ENCODE assay signal across 17 cellular contexts in genomic region chr3:169634618-169635236, GRCh38. TPM values are rescaled to one million over a fixed set of nuclear protein-coding genes. Genes with fewer than 3 reads are reported as not detected.
A peak's percentile ranks its signal among the peaks of the same experiment; 100 is the strongest.
DNase-seq lines count a peak whose midpoint lies in the region; ATAC-seq, FAIRE-seq and TF ChIP-seq lines count a peak whose summit lies in the region.
"Had no signal": no experiment of that assay in that cellular context is flagged by ENCODE, and none has a peak within 500 bp of the region (broad histone marks: within the 10 kb centered on the region; RNA-seq: fewer than 3 reads in every experiment).

No MANE protein-coding gene starts in this region.

- ATAC-seq in RWPE2 (ENCODE audit: low read depth) (peak; percentile 58; the same call in 1 of the 3 replicates), right cardiac atrium (peak; percentile 52 to 73)
- ATAC-seq: activated CD8-positive, alpha-beta T cell treated with anti-CD3 and anti-CD28 coated beads, Interleukin-2, amount 10 ng/mL, durations not matched to agents 7 days and 5 days; gastrocnemius medialis had no signal

- intact Hi-C loops in right cardiac atrium (cut with DNase I) = no loop called here

- H3K4me3 ChIP-seq in RWPE2 (ENCODE audit: severe bottlenecking) (no peak overlapping the region), right cardiac atrium (ENCODE audit: low read length) (no peak overlapping the region)
- H3K4me3 ChIP-seq: gastrocnemius medialis, ovary, thoracic aorta had no signal

- H3K4me1 ChIP-seq in RWPE2 (ENCODE audit: insufficient read depth, poor library complexity, severe bottlenecking) (peaks cover 7% of the 10 kb centered on the region), right cardiac atrium (ENCODE audit: control insufficient read depth, insufficient read depth, low read length) (peaks cover 6% of the 10 kb centered on the region)
- H3K4me1 ChIP-seq: gastrocnemius medialis had no signal

- TF ChIP-seq POLR2A in GM12892 (IDR thresholded peaks at IDR 0.05; ENCODE audit: low read depth, low read length) = no peak

- H3K27me3 ChIP-seq in RWPE2 (ENCODE audit: insufficient read depth, poor library complexity, severe bottlenecking) (no peaks in the 10 kb centered on the region), right cardiac atrium (ENCODE audit: control insufficient read depth, insufficient read depth) (no peaks in the 10 kb centered on the region)
- H3K27me3 ChIP-seq: gastrocnemius medialis, ovary had no signal

- no peak for FAIRE-seq in GM12892 (lab: Jason Lieb, UNC)

- no peak for TF ChIP-seq CTCF in RWPE2 (IDR thresholded peaks at IDR 0.05; ENCODE audit: poor library complexity, severe bottlenecking)

- WGBS in right cardiac atrium = 73% methylated on average over 7 of the region's 7 CpGs

- TF ChIP-seq EP300 in Ishikawa (IDR thresholded peaks at IDR 0.05; ENCODE audit: borderline replicate concordance) = no peak

- TF ChIP-seq RAD21 in Ishikawa (IDR thresholded peaks at IDR 0.05; ENCODE audit: low read depth) = no peak

- DNase-seq in A172 (ENCODE audit: low spot score) (peak; percentile 9), RWPE2 (ENCODE audit: low spot score) (no peak), right cardiac atrium (peak; percentile 39 to 76 (median 54)), T1000 (lab: John Stamatoyannopoulos, UW) (no peak), SHP77 treated with DMSO at 0.1 percent for 48 hours (lab: John Stamatoyannopoulos, UW) (no peak), GM12892 (ENCODE audit: insufficient read length) (no peak), NOMO-1 treated with dmso at 0.1 percent for 144 hours (lab: John Stamatoyannopoulos, UW; ENCODE audit: unreplicated experiment) (no peak)
- DNase-seq: activated CD8-positive, alpha-beta T cell treated with anti-CD3 and anti-CD28 coated beads, Interleukin-2, amount 10 ng/mL, durations not matched to agents 7 days and 5 days; activated effector memory CD4-positive, alpha-beta T cell treated with Interleukin-2 at 50 U/mL for 16 hours; effector CD4-positive, alpha-beta T cell; gastrocnemius medialis; immature natural killer cell; NCI-H524 treated with DMSO at 0.1 percent for 48 hours; ovary; stimulated activated CD4-positive, alpha-beta T cell treated with anti-CD3 and anti-CD28 coated beads, Interleukin-15, amount 100 ng/mL, for 24 hours had no signal

- H3K36me3 ChIP-seq in RWPE2 (ENCODE audit: low read depth) = no peaks in the 10 kb centered on the region
- H3K36me3 ChIP-seq: gastrocnemius medialis, ovary, thoracic aorta had no signal

- H3K27ac ChIP-seq in RWPE2 (ENCODE audit: poor library complexity, severe bottlenecking) (no peak overlapping the region), right cardiac atrium (ENCODE audit: low read length) (no peak overlapping the region)
- H3K27ac ChIP-seq: ovary, thoracic aorta had no signal

- H3K9me3 ChIP-seq in RWPE2 (ENCODE audit: severe bottlenecking) (no peaks in the 10 kb centered on the region), right cardiac atrium (ENCODE audit: control insufficient read depth, low read length) (no peaks in the 10 kb centered on the region)
- H3K9me3 ChIP-seq: gastrocnemius medialis, ovary, thoracic aorta had no signal

TF ChIP-seq in Ishikawa, 13 proteins besides CTCF, POLR2A, EP300 and RAD21:
- no peak for TF ChIP-seq CEBPB (IDR thresholded peaks at IDR 0.05)
- TF ChIP-seq FOXM1 (IDR thresholded peaks at IDR 0.05; ENCODE audit: borderline replicate concordance, low read depth) = no peak
- peak; percentile 31; the same call in 1 of the 2 replicates for TF ChIP-seq NFIC (IDR thresholded peaks at IDR 0.05)

RNA-seq across cellular contexts. Expression of gene MECOM, which starts 28.8 kb away (rescaled TPM):
- total RNA-seq in A172 (2014; rRNA removed; shearing (Covaris generic)) = 8.0 and 19.1 TPM in 2 replicates
- total RNA-seq in right cardiac atrium = 10 to 100 TPM; 23.2 to 29.9 (median 27.1) TPM
- polyA plus RNA-seq in right cardiac atrium = 8.2 TPM
- not detected for polyA plus RNA-seq in GM12892 (2012; ENCODE audit: missing spikeins)
- total RNA-seq: activated CD8-positive, alpha-beta T cell treated with anti-CD3 and anti-CD28 coated beads, Interleukin-2, amount 10 ng/mL, durations not matched to agents 7 days and 5 days had no signal
- polyA plus RNA-seq: immature natural killer cell had no signal

Comparison
In these comparisons a context has a peak if more than half of its experiments do, and no peak if none do; other contexts are left out.
1. DNase-seq: peak in A172 (single experiment) and right cardiac atrium (3 of 3); none in RWPE2 (single experiment), T1000 (single experiment), SHP77 treated with DMSO at 0.1 percent for 48 hours (single experiment), GM12892 (single experiment) and NOMO-1 treated with dmso at 0.1 percent for 144 hours (single experiment).